ENCODE assay signal across 1 cellular context in the genomic region with DNA sequence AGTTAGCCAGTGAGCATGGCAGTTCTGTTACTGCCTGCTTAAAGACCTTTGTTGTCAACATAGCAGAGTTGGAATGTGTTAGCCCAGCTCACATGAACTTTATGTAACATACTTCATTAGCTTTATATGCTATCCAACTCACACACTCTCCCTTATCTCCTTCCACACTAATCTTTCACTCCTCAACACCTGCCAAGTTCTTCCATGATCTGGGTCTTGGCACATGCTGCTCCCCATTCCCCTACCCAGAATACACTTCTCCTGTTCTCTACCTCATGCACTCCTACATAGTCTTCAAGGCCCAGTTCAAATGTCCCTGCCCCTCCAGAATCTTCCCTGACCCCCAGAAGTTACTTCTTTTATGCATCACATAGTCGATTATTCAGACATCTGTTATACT.
A peak's percentile ranks its signal among the peaks of the same experiment; 100 is the strongest.
TF ChIP-seq lines count a peak whose summit lies in the region.

No MANE protein-coding gene starts in this region.

TF ChIP-seq in K562, 482 proteins besides CTCF, POLR2A, EP300 and RAD21:
- TF ChIP-seq, protein P1, sequence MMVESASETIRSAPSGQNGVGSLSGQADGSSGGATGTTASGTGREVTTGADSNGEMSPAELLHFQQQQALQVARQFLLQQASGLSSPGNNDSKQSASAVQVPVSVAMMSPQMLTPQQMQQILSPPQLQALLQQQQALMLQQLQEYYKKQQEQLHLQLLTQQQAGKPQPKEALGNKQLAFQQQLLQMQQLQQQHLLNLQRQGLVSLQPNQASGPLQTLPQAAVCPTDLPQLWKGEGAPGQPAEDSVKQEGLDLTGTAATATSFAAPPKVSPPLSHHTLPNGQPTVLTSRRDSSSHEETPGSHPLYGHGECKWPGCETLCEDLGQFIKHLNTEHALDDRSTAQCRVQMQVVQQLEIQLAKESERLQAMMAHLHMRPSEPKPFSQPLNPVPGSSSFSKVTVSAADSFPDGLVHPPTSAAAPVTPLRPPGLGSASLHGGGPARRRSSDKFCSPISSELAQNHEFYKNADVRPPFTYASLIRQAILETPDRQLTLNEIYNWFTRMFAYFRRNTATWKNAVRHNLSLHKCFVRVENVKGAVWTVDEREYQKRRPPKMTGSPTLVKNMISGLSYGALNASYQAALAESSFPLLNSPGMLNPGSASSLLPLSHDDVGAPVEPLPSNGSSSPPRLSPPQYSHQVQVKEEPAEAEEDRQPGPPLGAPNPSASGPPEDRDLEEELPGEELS (CRISPR knock-in tag; IDR thresholded peaks at IDR 0.05; ENCODE audit: borderline replicate concordance), result no peak
- 0 out of 2 replicates have a peak, but pooled peaks have one; percentile 27 for TF ChIP-seq CBFA2T3 (IDR thresholded peaks at IDR 0.05)
